8 cellular contexts compared by ENCODE assay signal in genomic region chr17:42287305-42288077, GRCh38. TPM values are rescaled to one million over a fixed set of nuclear protein-coding genes. Genes with fewer than 3 reads are reported as not detected.
DNase-seq lines count a peak whose midpoint lies in the region; ATAC-seq, FAIRE-seq and TF ChIP-seq lines count a peak whose summit lies in the region.

No MANE protein-coding gene starts in this region.

- CTCF ChIA-PET in IMR-90 (lab: Yijun Ruan, JAX): interaction anchor here (0.7 kb wide), 1 partner anchor 25 kb away, joined by 3 read pairs; no protein-coding TSS in a partner anchor

- no peak for TF ChIP-seq RAD21 in IMR-90 (IDR thresholded peaks at IDR 0.05; ENCODE audit: low read length)

- no peaks in the 10 kb centered on the region for H3K9me3 ChIP-seq in IMR-90 (ENCODE audit: control insufficient read depth, insufficient read depth, low read length)
- no peaks in the 10 kb centered on the region for H3K9me3 ChIP-seq in osteoblast (ENCODE audit: low read depth, low read length)

- H3K56ac ChIP-seq in IMR-90 (ENCODE audit: extremely low read depth, insufficient read depth, low read length): no peak overlapping the region

- H3K27me3 ChIP-seq in IMR-90 (ENCODE audit: control insufficient read depth, insufficient read depth, low read length) (no peaks in the 10 kb centered on the region; the same call in 1 of the 2 replicates), osteoblast (ENCODE audit: insufficient read depth, low read length) (no peaks in the 10 kb centered on the region), foreskin keratinocyte (peaks cover 39% of the 10 kb centered on the region)

- DNase-seq in GM12864 (ENCODE audit: low read depth) (no peak), IMR-90 (no peak), foreskin melanocyte (peak; percentile 76), osteoblast (ENCODE audit: insufficient read length, low spot score, missing footprints) (peak; percentile 95), D721Med (ENCODE audit: insufficient read length, low spot score) (no peak), foreskin keratinocyte (no peak)
- peak; percentile 72 to 75 for DNase-seq in activated T-cell treated with anti-CD3 and anti-CD28 coated beads, Interleukin-2, amount 50 U/mL, for 48 hours

- H3K9ac ChIP-seq in IMR-90 (ENCODE audit: low read depth, low read length): peak overlapping the region; percentile 28

- FAIRE-seq in D721Med (lab: Jason Lieb, UNC): no peak

- peak overlapping the region; percentile 55 to 83; a peak in 3 of 4 replicates for H4K8ac ChIP-seq in IMR-90 (ENCODE audit: low read depth in 2 of 2, low read length in 2 of 2)

- H4K20me1 ChIP-seq in IMR-90 (ENCODE audit: insufficient read depth, low read length): no peaks in the 10 kb centered on the region
- H4K20me1 ChIP-seq in osteoblast (ENCODE audit: insufficient read depth, low read length): no peaks in the 10 kb centered on the region

- no peak for TF ChIP-seq POLR2A in IMR-90 (IDR thresholded peaks at IDR 0.05; ENCODE audit: low read depth, low read length)

- peak overlapping the region; percentile 67; the same call in 1 of the 2 replicates for H3K23ac ChIP-seq in IMR-90 (ENCODE audit: low read depth, low read length)

- H3K4me1 ChIP-seq in IMR-90 (ENCODE audit: control insufficient read depth, insufficient read depth, low read length) (peaks cover 14% of the 10 kb centered on the region), osteoblast (ENCODE audit: insufficient read depth, low read length) (peaks cover 16% of the 10 kb centered on the region), foreskin keratinocyte (no peaks in the 10 kb centered on the region)

- BruUV-seq in IMR-90 (replicated peaks; lab: Mats Ljungman, UMichigan): no TSS peak

- in situ Hi-C loops in IMR-90 (cut with MboI; ENCODE audit: low sequenced_read_pairs): no loop called here

- no peak overlapping the region for H2BK5ac ChIP-seq in IMR-90 (ENCODE audit: low read depth, low read length, poor library complexity, severe bottlenecking)

- H3K27ac ChIP-seq in IMR-90 (ENCODE audit: insufficient read depth, low read length) (no peak overlapping the region), osteoblast (ENCODE audit: low read depth, low read length) (peak overlapping the region; percentile 73), foreskin keratinocyte (no peak overlapping the region)

- H3K36me3 ChIP-seq in IMR-90 (ENCODE audit: control insufficient read depth, insufficient read depth, low read length) (no peaks in the 10 kb centered on the region), osteoblast (ENCODE audit: insufficient read depth, low read length) (no peaks in the 10 kb centered on the region)

- H3K4me2 ChIP-seq in IMR-90 (ENCODE audit: low read depth, low read length) (peak overlapping the region; percentile 23), osteoblast (ENCODE audit: insufficient read depth, low read length) (peak overlapping the region; percentile 92)

- H3K14ac ChIP-seq in IMR-90 (replicated peaks; ENCODE audit: low read depth, low read length): peak overlapping the region; percentile 65; the same call in 1 of the 2 replicates

- H2AFZ ChIP-seq in IMR-90 (replicated peaks; ENCODE audit: low read length, poor library complexity): peak overlapping the region; percentile 92
- H2AFZ ChIP-seq in osteoblast (ENCODE audit: low read length): peak overlapping the region; percentile 95

- H2BK20ac ChIP-seq in IMR-90 (ENCODE audit: low read depth, low read length): no peak overlapping the region

- H3K4me3 ChIP-seq in GM12864 (ENCODE audit: low read depth, low read length) (peak overlapping the region; percentile 63), IMR-90 (ENCODE audit: insufficient read depth, low read depth, low read length) (peak overlapping the region; percentile 63), osteoblast (ENCODE audit: insufficient read depth, low read length) (peak overlapping the region; percentile 78)

- H2AK5ac ChIP-seq in IMR-90 (ENCODE audit: low read depth, low read length): no peak overlapping the region; the same call in 1 of the 2 replicates

- no peak overlapping the region for H2BK15ac ChIP-seq in IMR-90 (ENCODE audit: low read depth, low read length)

- POLR2A ChIA-PET in IMR-90 (lab: Charles Lee; ENCODE audit: unreplicated experiment): no interaction called here

- no CpG with 5 or more reads among the region's 20 CpGs for WGBS in IMR-90 (ENCODE audit: extremely low coverage in 2 of 2, insufficient read length in 1 of 2), 2 experiments

- H4K91ac ChIP-seq in IMR-90 (ENCODE audit: insufficient read depth, low read depth, low read length): no peak overlapping the region

- no peaks in the 10 kb centered on the region for H3K79me2 ChIP-seq in osteoblast (ENCODE audit: insufficient read depth, low read length)

- H2AK9ac ChIP-seq in IMR-90 (replicated peaks; ENCODE audit: low read depth, low read length, poor library complexity): peak overlapping the region; percentile 75

- H3K18ac ChIP-seq in IMR-90 (ENCODE audit: low read depth, low read length): no peak overlapping the region

- dilution Hi-C loops in IMR-90 (cut with HindIII; ENCODE audit: low sequenced_read_pairs, unreplicated experiment): no loop called here

- peak overlapping the region; percentile 4 for H4K5ac ChIP-seq in IMR-90 (ENCODE audit: low read depth, low read length)

- H3K4ac ChIP-seq in IMR-90 (ENCODE audit: low read depth, low read length): peak overlapping the region; percentile 22

- ATAC-seq in IMR-90 (ENCODE audit: low read depth) (no peak), HG02973 (IDR thresholded peaks at IDR 0.05; ENCODE audit: unreplicated experiment) (no peak), foreskin keratinocyte (no peak)

- H3K79me1 ChIP-seq in IMR-90 (ENCODE audit: low read depth in 1 of 2, low read length in 2 of 2): no peaks in the 10 kb centered on the region

- 0 out of 2 replicates have a peak, but pooled peaks cover 4% of the 10 kb centered on the region for H3K9me1 ChIP-seq in IMR-90 (ENCODE audit: insufficient read depth, low read length)

- intact Hi-C loops in IMR-90 (cut with micrococcal nuclease): no loop called here

- H2BK120ac ChIP-seq in IMR-90 (ENCODE audit: low read depth, low read length): no peak overlapping the region

- TF ChIP-seq CTCF in GM12864 (IDR thresholded peaks at IDR 0.05; ENCODE audit: low read depth, low read length, missing control alignments) (no peak), IMR-90 (conservative IDR thresholded peaks at IDR 0.05; ENCODE audit: low read depth, low read length) (no peak), osteoblast (IDR thresholded peaks at IDR 0.05; ENCODE audit: extremely low read depth, low read depth, low read length) (no peak), D721Med (IDR thresholded peaks at IDR 0.05; ENCODE audit: insufficient read depth, missing control alignments) (no peak), foreskin keratinocyte (conservative IDR thresholded peaks at IDR 0.05) (no peak)

TF ChIP-seq in IMR-90, 13 proteins besides CTCF, POLR2A, EP300 and RAD21:
- TF ChIP-seq BHLHE40 (IDR thresholded peaks at IDR 0.05; ENCODE audit: low read depth, low read length) (no peak), MXI1 (IDR thresholded peaks at IDR 0.05; ENCODE audit: borderline replicate concordance, low read depth, low read length) (no peak), NFE2L2 (IDR thresholded peaks at IDR 0.05; ENCODE audit: low read depth, low read length) (no peak), FOS (IDR thresholded peaks at IDR 0.05; ENCODE audit: low read depth, low read length) (no peak), MAZ (IDR thresholded peaks at IDR 0.05; ENCODE audit: borderline replicate concordance, low read depth, low read length) (no peak), MAFK (IDR thresholded peaks at IDR 0.05; ENCODE audit: low read depth, low read length) (no peak), CHD1 (IDR thresholded peaks at IDR 0.05; ENCODE audit: low read depth, low read length) (no peak), USF2 (IDR thresholded peaks at IDR 0.05; ENCODE audit: low read depth, low read length) (no peak), SMC3 (IDR thresholded peaks at IDR 0.05; ENCODE audit: low read depth, low read length) (no peak), RFX5 (IDR thresholded peaks at IDR 0.05; ENCODE audit: low read depth, low read length) (no peak)

RNA-seq across cellular contexts. Expression of gene STAT5A, which starts 0.8 kb away (rescaled TPM):
- total RNA-seq in IMR-90 (2012; rRNA removed) (1.3 and 1.4 TPM in 2 replicates), osteoblast (35.5 and 38.6 TPM in 2 replicates), foreskin keratinocyte (1.2 and 1.3 TPM in 2 replicates)
- polyA plus RNA-seq in IMR-90 (2012; rRNA removed) (1.4 and 1.5 TPM in 2 replicates), foreskin keratinocyte (0.69 and 0.84 TPM in 2 replicates)
- 1.9 and 2.0 TPM in 2 replicates for polyA plus RNA-seq in IMR-90 (2012; cell fraction: cytosol; rRNA removed)
- 5.2 and 5.6 TPM in 2 replicates for polyA plus RNA-seq in IMR-90 (2012; cell fraction: nucleus; rRNA removed; ENCODE audit: low replicate concordance)

RNA-seq across cellular contexts. Expression of gene STAT5B, which starts 11.3 kb away (rescaled TPM):
- 21.7 and 24.4 TPM in 2 replicates for total RNA-seq in IMR-90 (2012; rRNA removed)
- polyA plus RNA-seq in IMR-90 (2012; rRNA removed): 28.7 and 29.6 TPM in 2 replicates
- polyA plus RNA-seq in IMR-90 (2012; cell fraction: cytosol; rRNA removed): 11.6 and 14.8 TPM in 2 replicates
- 95.5 and 119 TPM in 2 replicates for polyA plus RNA-seq in IMR-90 (2012; cell fraction: nucleus; rRNA removed; ENCODE audit: low replicate concordance)
- 22.8 and 23.6 TPM in 2 replicates for total RNA-seq in osteoblast
- 13.4 and 15.0 TPM in 2 replicates for total RNA-seq in foreskin keratinocyte
- 4.9 and 6.1 TPM in 2 replicates for polyA plus RNA-seq in foreskin keratinocyte

Comparison
In these comparisons a context has a peak if more than half of its experiments do, and no peak if none do; other contexts are left out.
1. DNase-seq: peak in activated T-cell treated with anti-CD3 and anti-CD28 coated beads, Interleukin-2, amount 50 U/mL, for 48 hours (2 of 2), foreskin melanocyte (single experiment) and osteoblast (single experiment); none in GM12864 (single experiment), IMR-90 (single experiment), D721Med (single experiment) and foreskin keratinocyte (0 of 2).
2. RNA of gene STAT5A, which starts 0.8 kb away (total RNA-seq): 35.5 to 38.6 TPM in osteoblast; 1.3 to 1.4 TPM in IMR-90 and 1.2 to 1.3 TPM in foreskin keratinocyte; every median in the first group is over 10 times any median in the second.
3. Peak in every context shown above with its lines, with median percentiles within 50 percentile points of each other: H3K4me3 ChIP-seq.